8 cellular contexts compared by ENCODE assay signal in genomic region chr5:181052526-181052927, GRCh38. TPM values are rescaled to one million over a fixed set of nuclear protein-coding genes. Genes with fewer than 3 reads are reported as not detected.
A peak's percentile ranks its signal among the peaks of the same experiment; 100 is the strongest.
DNase-seq lines count a peak whose midpoint lies in the region; ATAC-seq, FAIRE-seq and TF ChIP-seq lines count a peak whose summit lies in the region.

No MANE protein-coding gene starts in this region.

- H3K27ac ChIP-seq in OCI-LY7 (ENCODE audit: low read depth, low read length, poor library complexity, severe bottlenecking) (peak overlapping the region; percentile 99), esophagus muscularis mucosa (replicated peaks in 1 of 4) (peak overlapping the region in 1 of 4 donors; percentile 14), psoas muscle (no peak overlapping the region)

- H3K4me2 ChIP-seq in OCI-LY7 (ENCODE audit: low read length): peak overlapping the region; percentile 94

- peaks cover 18% of the 10 kb centered on the region for H4K20me1 ChIP-seq in OCI-LY7 (ENCODE audit: insufficient read depth, low read length)

- TF ChIP-seq EP300 in esophagus muscularis mucosa (IDR thresholded peaks at IDR 0.05): no peak

- TF ChIP-seq POLR2A in GM12891 (IDR thresholded peaks at IDR 0.05; ENCODE audit: low read depth, low read length): no peak
- no peak for TF ChIP-seq POLR2A in esophagus muscularis mucosa (IDR thresholded peaks at IDR 0.05; ENCODE audit: low read depth)

- no peak for TF ChIP-seq CTCF in OCI-LY7 (conservative IDR thresholded peaks at IDR 0.05; ENCODE audit: low read length)
- no peak for TF ChIP-seq CTCF in esophagus muscularis mucosa (IDR thresholded peaks at IDR 0.05)
- TF ChIP-seq CTCF in psoas muscle (IDR thresholded peaks at IDR 0.05): no peak

- no peaks in the 10 kb centered on the region for H3K9me2 ChIP-seq in OCI-LY7 (ENCODE audit: insufficient read depth, low read length)

- DNase-seq in GM12891 (ENCODE audit: insufficient read length, low spot score) (no peak), OCI-LY7 (ENCODE audit: low spot score) (peak; percentile 86), esophagus muscularis mucosa (ENCODE audit: extremely low spot score) (no peak), psoas muscle (no peak), DMS153 treated with DMSO at 0.1 percent for 48 hours (lab: John Stamatoyannopoulos, UW; ENCODE audit: unreplicated experiment) (no peak), OCI-M1 (lab: John Stamatoyannopoulos, UW) (no peak)
- DNase-seq in activated CD8-positive, alpha-beta memory T cell treated with anti-CD3 and anti-CD28 coated beads for 24 hours: no peak

- peaks cover 3 to 96% (median 51%) of the 10 kb centered on the region in 4 donors for H3K27me3 ChIP-seq in esophagus muscularis mucosa
- peaks cover 0 to 84% (median 20%) of the 10 kb centered on the region in 3 donors for H3K27me3 ChIP-seq in psoas muscle (ENCODE audit: insufficient read depth in 3 of 3, low read length in 2 of 3)

- CTCF ChIA-PET in OCI-LY7 (lab: Charles Lee; ENCODE audit: unreplicated experiment): no interaction called here

- ATAC-seq in psoas muscle: no peak
- no peak for ATAC-seq in GM19328 (IDR thresholded peaks at IDR 0.05; ENCODE audit: unreplicated experiment)

- 4% methylated on average over 15 of the region's 42 CpGs for WGBS in esophagus muscularis mucosa
- 1 to 3% (median 2%) methylated on average over 31 to 42 of the region's 42 CpGs for WGBS in psoas muscle, 3 donors

- intact Hi-C loops in OCI-LY7 (cut with micrococcal nuclease; ENCODE audit: unreplicated experiment): loop anchor here (1.0 to 5.0 kb wide), 7 partner anchors 8 to 248 kb away; partner anchors contain the start of gene ZFP62
- intact Hi-C loops in esophagus muscularis mucosa (cut with DNase I): loop anchor here (5.0 kb wide), 1 partner anchor 190 kb away; the partner anchor contains the start of gene ZFP62
- intact Hi-C loops in psoas muscle (cut with DNase I): no loop called here

- POLR2A ChIA-PET in OCI-LY7 (lab: Charles Lee): no interaction called here

- H3K79me2 ChIP-seq in OCI-LY7 (ENCODE audit: insufficient read depth, low read depth, low read length): peaks cover 51% of the 10 kb centered on the region

- no TSS peak for BruUV-seq in OCI-LY7 (replicated peaks; lab: Mats Ljungman, UMichigan)

- H3K4me1 ChIP-seq in OCI-LY7 (ENCODE audit: insufficient read depth, low read length, poor library complexity, severe bottlenecking) (peaks cover 79% of the 10 kb centered on the region), esophagus muscularis mucosa (peaks cover 20 to 26% (median 22%) of the 10 kb centered on the region in 4 donors), psoas muscle (peaks cover 3% of the 10 kb centered on the region)

- FAIRE-seq in GM12891 (lab: Jason Lieb, UNC): peak; percentile 66

- H3K4me3 ChIP-seq in OCI-LY7 (ENCODE audit: low read depth, low read length, poor library complexity, severe bottlenecking): peak overlapping the region; percentile 84
- peak overlapping the region; percentile 54 to 68 (median 59) for H3K4me3 ChIP-seq in esophagus muscularis mucosa
- H3K4me3 ChIP-seq in psoas muscle: peak overlapping the region; percentile 66

- H3K9me3 ChIP-seq in OCI-LY7 (ENCODE audit: low read length): no peaks in the 10 kb centered on the region
- no peaks in the 10 kb centered on the region for H3K9me3 ChIP-seq in esophagus muscularis mucosa
- H3K9me3 ChIP-seq in psoas muscle: no peaks in the 10 kb centered on the region

- peaks cover 36% of the 10 kb centered on the region for H3K36me3 ChIP-seq in OCI-LY7 (ENCODE audit: insufficient read depth, low read length)
- peaks cover 0 to 16% (median 0%) of the 10 kb centered on the region in 4 donors for H3K36me3 ChIP-seq in esophagus muscularis mucosa
- no peaks in the 10 kb centered on the region for H3K36me3 ChIP-seq in psoas muscle (ENCODE audit: insufficient read depth in 1 of 2, low read depth in 1 of 2)

- peak overlapping the region; percentile 34; the same call in 1 of the 2 replicates for H2AFZ ChIP-seq in OCI-LY7 (ENCODE audit: low read length)

TF ChIP-seq in GM12891, 5 proteins besides CTCF, POLR2A, EP300 and RAD21:
- TF ChIP-seq TAF1 (IDR thresholded peaks at IDR 0.05; ENCODE audit: low read depth, low read length): no peak
- TF ChIP-seq SPI1 (IDR thresholded peaks at IDR 0.05; ENCODE audit: low read depth, low read length): no peak
- TF ChIP-seq PAX5 (IDR thresholded peaks at IDR 0.05; ENCODE audit: insufficient read depth, low read length, severe bottlenecking): no peak
- no peak for TF ChIP-seq POLR2AphosphoS5 (IDR thresholded peaks at IDR 0.05; ENCODE audit: low read depth, low read length)

RNA-seq across cellular contexts. Expression of gene BTNL9, which starts 12.5 kb away (rescaled TPM):
- 9.7 TPM for polyA plus RNA-seq in GM12891 (2012; ENCODE audit: low read depth, missing spikeins)
- 162 and 188 TPM in 2 replicates for total RNA-seq in OCI-LY7 (2014; rRNA removed; shearing (Covaris generic))
- total RNA-seq in OCI-LY7 (2022) (219 and 232 TPM in 2 replicates), esophagus muscularis mucosa (10 to 100 TPM in 2 of 4 donors, 1 to 10 TPM in 2; 9.1 to 30.6 (median 15.0) TPM), psoas muscle (10 to 100 TPM; 10.4 to 22.8 (median 18.1) TPM)
- 10 to 100 TPM; 14.4 to 26.3 (median 20.0) TPM for polyA plus RNA-seq in psoas muscle

Comparison
In these comparisons a context has a peak if more than half of its experiments do, and no peak if none do; other contexts are left out.
1. RNA of gene BTNL9, which starts 12.5 kb away (total RNA-seq): 162 to 232 TPM in OCI-LY7; 10.4 to 22.8 TPM in psoas muscle and 9.1 to 30.6 TPM in esophagus muscularis mucosa; every median in the first group is over 4 times any median in the second.
2. intact Hi-C loops: an anchor here in OCI-LY7 (1.0 to 5.0 kb wide) and esophagus muscularis mucosa (5.0 kb wide); none called in psoas muscle.
3. Peak in every context shown above with its lines, with median percentiles within 50 percentile points of each other: H3K4me3 ChIP-seq.